22 cellular contexts compared by ENCODE assay signal in the genomic region with DNA sequence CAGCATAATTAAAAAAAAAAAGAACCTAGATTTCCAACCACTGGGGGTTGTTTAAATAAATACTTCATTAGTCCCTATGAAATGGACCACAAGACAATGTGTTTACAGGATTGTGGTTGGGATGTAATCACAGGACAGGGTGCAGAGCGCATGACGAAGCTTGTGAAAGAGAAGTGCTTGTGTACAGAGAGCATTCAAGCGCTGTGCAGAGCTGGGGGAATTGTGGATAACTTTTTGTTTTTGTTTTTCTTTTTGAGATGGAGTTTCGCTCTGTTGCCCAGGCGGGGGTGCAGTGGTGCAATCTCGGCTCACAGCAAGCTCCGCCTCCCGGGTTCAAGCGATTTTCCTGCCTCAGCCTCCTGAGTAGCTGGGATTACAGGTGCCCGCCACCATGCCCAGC. TPM values are rescaled to one million over a fixed set of nuclear protein-coding genes. Genes with fewer than 3 reads are reported as not detected.
DNase-seq lines count a peak whose midpoint lies in the region; ATAC-seq and TF ChIP-seq lines count a peak whose summit lies in the region.
"Had no signal": no experiment of that assay in that cellular context is flagged by ENCODE, and none has a peak within 500 bp of the region (broad histone marks: within the 10 kb centered on the region; RNA-seq: fewer than 3 reads in every experiment).

No MANE protein-coding gene starts in this region.

- peaks cover 11% of the 10 kb centered on the region for H3K4me1 Mint-ChIP-seq in glutamatergic neuron (ENCODE audit: low read depth, unreplicated experiment)
- H3K4me1 Mint-ChIP-seq: activated CD4-positive, alpha-beta T cell treated with anti-CD3 and anti-CD28 coated beads for 36 hours; activated naive CD8-positive, alpha-beta T cell treated with anti-CD3 and anti-CD28 coated beads for 36 hours; central memory CD8-positive, alpha-beta T cell had no signal

- TF ChIP-seq CTCF in AG09319 (IDR thresholded peaks at IDR 0.05; ENCODE audit: low read depth, low read length) (no peak), glutamatergic neuron (IDR thresholded peaks at IDR 0.05; ENCODE audit: partially characterized antibody, unreplicated experiment) (no peak)

- no CpG with 5 or more reads among the region's 10 CpGs for whole genome bisulfite sequencing in mesendoderm (ENCODE audit: extremely low coverage, insufficient coverage, low lambda C conversion rate)

- H3K4me1 ChIP-seq in SJSA1 (replicated peaks) (peaks cover 9% of the 10 kb centered on the region), mesendoderm (ENCODE audit: control insufficient read depth, low read depth, low read length) (no peaks in the 10 kb centered on the region)

- no peak overlapping the region for H3K9ac ChIP-seq in mesendoderm (ENCODE audit: low read length)

- H3K9me3 Mint-ChIP-seq in glutamatergic neuron (ENCODE audit: unreplicated experiment): peaks cover 14% of the 10 kb centered on the region

- H3K27me3 ChIP-seq in SJSA1 (replicated peaks) (0 out of 2 replicates have a peak, but pooled peaks cover 3% of the 10 kb centered on the region), mesendoderm (ENCODE audit: insufficient read depth, low read length, poor library complexity) (no peaks in the 10 kb centered on the region)

- DNase-seq in AG09319 (ENCODE audit: extremely low read depth, low read depth): peak; percentile 44
- peak; percentile 65 for DNase-seq in ELR (ENCODE audit: low read depth)
- peak; percentile 63 to 71 for DNase-seq in SJSA1 (ENCODE audit: low read depth in 1 of 2, low spot score in 2 of 2)
- DNase-seq in glutamatergic neuron: no peak
- no peak for DNase-seq in mesendoderm
- no peak for DNase-seq in DMS 273 (lab: John Stamatoyannopoulos, UW; ENCODE audit: unreplicated experiment)
- DNase-seq in left lobe of liver (ENCODE audit: low spot score): no peak
- DNase-seq: activated CD4-positive, alpha-beta T cell treated with anti-CD3 and anti-CD28 coated beads for 36 hours; activated effector memory CD4-positive, alpha-beta T cell treated with Interleukin-2 at 50 U/mL for 16 hours; activated naive CD8-positive, alpha-beta T cell treated with anti-CD3 and anti-CD28 coated beads for 36 hours; C1 segment of cervical spinal cord; HFFc6; mammary epithelial cell; NCI-H1417; NCI-H446; NCI-H82; stimulated activated CD4-positive, alpha-beta T cell treated with anti-CD3 and anti-CD28 coated beads, Interleukin-4, amount 100 ng/mL, for 4 hours; substantia nigra had no signal

- no peak overlapping the region for H3K4ac ChIP-seq in mesendoderm (ENCODE audit: low read depth, low read length)

- H3K79me1 ChIP-seq in mesendoderm (ENCODE audit: low read length): no peaks in the 10 kb centered on the region

- no peak for ATAC-seq in GM18502 (IDR thresholded peaks at IDR 0.05; ENCODE audit: poor library complexity, unreplicated experiment)
- ATAC-seq in left lobe of liver: no peak
- ATAC-seq: activated CD4-positive, alpha-beta T cell treated with anti-CD3 and anti-CD28 coated beads for 36 hours; stimulated activated memory B cell treated with anti-CD40 and anti-IgM and Interleukin-4, amounts not matched to agents 10 μg/mL and 1 μg/mL and 100 μg/mL, for 72 hours had no signal

- H2BK5ac ChIP-seq in mesendoderm (ENCODE audit: low read length): no peak overlapping the region

- H3K4me3 ChIP-seq in SJSA1: no peak overlapping the region
- H3K4me3 ChIP-seq in mesendoderm (ENCODE audit: low read length): no peak overlapping the region

- H3K27ac ChIP-seq in SJSA1 (no peak overlapping the region), mesendoderm (ENCODE audit: low read depth, low read length) (no peak overlapping the region)

- H3K36me3 ChIP-seq in SJSA1 (no peaks in the 10 kb centered on the region), mesendoderm (ENCODE audit: control insufficient read depth, insufficient read depth, low read length) (peaks cover 2% of the 10 kb centered on the region)

- peaks cover 13% of the 10 kb centered on the region for H3K36me3 Mint-ChIP-seq in glutamatergic neuron (ENCODE audit: unreplicated experiment)

- H4K8ac ChIP-seq in mesendoderm (ENCODE audit: low read depth, low read length): no peak overlapping the region

- peak overlapping the region; percentile 43 for H3K4me3 Mint-ChIP-seq in glutamatergic neuron (ENCODE audit: unreplicated experiment)
- H3K4me3 Mint-ChIP-seq: activated CD4-positive, alpha-beta T cell treated with anti-CD3 and anti-CD28 coated beads for 36 hours; activated naive CD8-positive, alpha-beta T cell treated with anti-CD3 and anti-CD28 coated beads for 36 hours; central memory CD8-positive, alpha-beta T cell; HFFc6; stimulated activated memory B cell treated with anti-CD40 and anti-IgM and Interleukin-4, amounts not matched to agents 10 μg/mL and 1 μg/mL and 100 μg/mL, for 72 hours had no signal

- H3K79me2 ChIP-seq in mesendoderm (ENCODE audit: control insufficient read depth, insufficient read depth, low read length): no peaks in the 10 kb centered on the region

- H2BK120ac ChIP-seq in mesendoderm (ENCODE audit: low read depth, low read length): no peak overlapping the region

- peaks cover 15% of the 10 kb centered on the region for H3K27me3 Mint-ChIP-seq in glutamatergic neuron (ENCODE audit: unreplicated experiment)
- H3K27me3 Mint-ChIP-seq: IgD-negative memory B cell; stimulated activated memory B cell treated with anti-CD40 and anti-IgM and Interleukin-4, amounts not matched to agents 10 μg/mL and 1 μg/mL and 100 μg/mL, for 72 hours had no signal

- no peak overlapping the region for H3K23ac ChIP-seq in mesendoderm (ENCODE audit: low read length)

- H2AK5ac ChIP-seq in mesendoderm (ENCODE audit: low read length): no peak overlapping the region

- H4K5ac ChIP-seq in mesendoderm (ENCODE audit: low read length): no peak overlapping the region

- H3K56ac ChIP-seq in mesendoderm (ENCODE audit: low read length): no peak overlapping the region

- no peak overlapping the region for H3K4me2 ChIP-seq in mesendoderm (ENCODE audit: low read length)

- no peak overlapping the region for H2BK15ac ChIP-seq in mesendoderm (replicated peaks; ENCODE audit: low read depth)

- H3K27ac Mint-ChIP-seq in glutamatergic neuron (ENCODE audit: unreplicated experiment): no peak overlapping the region
- H3K27ac Mint-ChIP-seq: activated CD4-positive, alpha-beta T cell treated with anti-CD3 and anti-CD28 coated beads for 36 hours; activated naive CD8-positive, alpha-beta T cell treated with anti-CD3 and anti-CD28 coated beads for 36 hours; HFFc6; stimulated activated memory B cell treated with anti-CD40 and anti-IgM and Interleukin-4, amounts not matched to agents 10 μg/mL and 1 μg/mL and 100 μg/mL, for 72 hours had no signal

- H3K18ac ChIP-seq in mesendoderm (ENCODE audit: low read length): no peak overlapping the region

- H3K9me3 ChIP-seq in SJSA1 (replicated peaks): 0 out of 2 replicates have a peak, but pooled peaks cover 2% of the 10 kb centered on the region

RNA-seq across cellular contexts. Expression of gene LAMA5, which starts 22.3 kb away (rescaled TPM):
- 3.2 and 3.6 TPM in 2 replicates for total RNA-seq in SJSA1 (2014; rRNA removed; shearing (Covaris generic))
- total RNA-seq in glutamatergic neuron (ENCODE audit: unreplicated experiment) (724 TPM), left lobe of liver (112 TPM)
- polyA plus RNA-seq in mesendoderm (2013, experiment 1 of 2): 39.1 TPM
- 37.2 TPM for polyA plus RNA-seq in mesendoderm (2013, experiment 2 of 2)

RNA-seq across cellular contexts. Expression of gene ADRM1, which starts 42.0 kb away (rescaled TPM):
- 279 and 361 TPM in 2 replicates for total RNA-seq in SJSA1 (2014; rRNA removed; shearing (Covaris generic))
- 74.8 TPM for total RNA-seq in glutamatergic neuron (ENCODE audit: unreplicated experiment)
- 166 TPM for polyA plus RNA-seq in mesendoderm (2013, experiment 1 of 2)
- polyA plus RNA-seq in mesendoderm (2013, experiment 2 of 2): 164 TPM
- total RNA-seq in left lobe of liver: 61.0 TPM

RNA-seq across cellular contexts. Expression of gene RPS21, which starts 42.1 kb away (rescaled TPM):
- 1,057 and 1,367 TPM in 2 replicates for total RNA-seq in SJSA1 (2014; rRNA removed; shearing (Covaris generic))
- 829 TPM for total RNA-seq in glutamatergic neuron (ENCODE audit: unreplicated experiment)
- 3,271 TPM for polyA plus RNA-seq in mesendoderm (2013, experiment 1 of 2)
- polyA plus RNA-seq in mesendoderm (2013, experiment 2 of 2): 3,207 TPM
- total RNA-seq in left lobe of liver: 432 TPM

Comparison
In these comparisons a context has a peak if more than half of its experiments do, and no peak if none do; other contexts are left out.
1. DNase-seq: peak in AG09319 (single experiment), ELR (single experiment) and SJSA1 (2 of 2); none in glutamatergic neuron (single experiment), mesendoderm (single experiment), DMS 273 (single experiment) and left lobe of liver (single experiment).
2. RNA of gene LAMA5, which starts 22.3 kb away (total RNA-seq): 724 TPM in glutamatergic neuron (single experiment) and 112 TPM in left lobe of liver (single experiment); 3.2 to 3.6 TPM in SJSA1; every median in the first group is over 10 times any median in the second.